8 cellular contexts compared by ENCODE assay signal in the genomic region with DNA sequence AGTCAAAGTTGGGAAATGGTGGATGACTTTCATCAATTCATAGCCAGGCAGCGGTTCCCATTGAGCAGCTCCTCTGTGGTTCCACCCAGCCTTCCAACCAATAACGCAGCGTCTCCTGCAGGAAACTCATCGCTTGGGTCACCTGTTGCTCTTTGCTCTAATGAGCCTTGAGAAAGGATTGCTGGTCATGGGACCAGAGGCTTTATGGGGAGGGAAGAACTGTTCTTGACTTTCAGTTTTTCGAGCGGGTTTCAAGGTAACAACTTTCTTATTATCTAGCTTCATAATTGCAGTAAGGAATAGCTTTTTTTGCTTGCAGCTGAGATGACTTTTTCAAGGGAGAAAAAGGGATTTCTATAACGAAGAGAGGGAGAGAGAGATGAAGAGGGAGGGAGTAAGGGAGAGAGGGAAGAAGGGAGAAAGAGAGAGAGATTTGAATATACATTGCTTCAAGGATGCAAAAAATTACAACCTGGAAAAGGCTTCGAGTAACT. TPM values are rescaled to one million over a fixed set of nuclear protein-coding genes. Genes with fewer than 3 reads are reported as not detected.
A peak's percentile ranks its signal among the peaks of the same experiment; 100 is the strongest.
DNase-seq lines count a peak whose midpoint lies in the region; ATAC-seq and TF ChIP-seq lines count a peak whose summit lies in the region.

No MANE protein-coding gene starts in this region.

- H3K4me3 ChIP-seq in endodermal cell (ENCODE audit: low read length) (peak overlapping the region; percentile 44), muscle layer of duodenum (ENCODE audit: low read depth in 1 of 2, low read length in 2 of 2) (peak overlapping the region; percentile 66 to 68)

- H3K27me3 ChIP-seq in endodermal cell (ENCODE audit: control insufficient read depth, insufficient read depth, low read length, poor library complexity, severe bottlenecking), result peaks cover 17% of the 10 kb centered on the region
- no peaks in the 10 kb centered on the region for H3K27me3 ChIP-seq in muscle layer of duodenum (ENCODE audit: low read depth, low read length)

- no peak overlapping the region for H3K9ac ChIP-seq in endodermal cell (ENCODE audit: extremely low read depth, low read length, poor library complexity, severe bottlenecking)

- WGBS in endodermal cell (ENCODE audit: insufficient coverage in 1 of 2, insufficient read length in 1 of 2), 2 experiments, result 52 to 68% methylated on average over 3 to 8 of the region's 8 CpGs

- no peak overlapping the region for H3K27ac ChIP-seq in endodermal cell (ENCODE audit: low read depth, low read length)
- H3K27ac ChIP-seq in muscle layer of duodenum (ENCODE audit: low read length), result peak overlapping the region; percentile 89

- H3K4me3 Mint-ChIP-seq in endodermal cell, result peak overlapping the region; percentile 58

- H3K27ac Mint-ChIP-seq in endodermal cell, result no peak overlapping the region

- H3K27me3 Mint-ChIP-seq in endodermal cell (ENCODE audit: insufficient read depth), result peaks cover 19% of the 10 kb centered on the region

- H3K4me1 Mint-ChIP-seq in endodermal cell, result peaks cover 12% of the 10 kb centered on the region

- no peaks in the 10 kb centered on the region for H3K9me3 Mint-ChIP-seq in endodermal cell

- no peaks in the 10 kb centered on the region for H3K36me3 Mint-ChIP-seq in endodermal cell (ENCODE audit: low read depth)

- TF ChIP-seq CTCF in endodermal cell (conservative IDR thresholded peaks at IDR 0.05), result no peak

- H3K9me3 ChIP-seq in endodermal cell (ENCODE audit: control insufficient read depth, low read length) (no peaks in the 10 kb centered on the region), muscle layer of duodenum (ENCODE audit: control insufficient read depth in 1 of 2, low read length in 2 of 2) (no peaks in the 10 kb centered on the region)

- H3K4me1 ChIP-seq in endodermal cell (ENCODE audit: control insufficient read depth, insufficient read depth, low read length) (peaks cover 2% of the 10 kb centered on the region), muscle layer of duodenum (ENCODE audit: control insufficient read depth in 1 of 2, insufficient read depth in 2 of 2, low read length in 2 of 2) (no peaks in the 10 kb centered on the region)

- no peaks in the 10 kb centered on the region for H3K36me3 ChIP-seq in endodermal cell (ENCODE audit: control insufficient read depth, insufficient read depth, low read length)
- H3K36me3 ChIP-seq in muscle layer of duodenum (ENCODE audit: control insufficient read depth in 1 of 2, insufficient read depth in 2 of 2, low read length in 2 of 2), result no peaks in the 10 kb centered on the region

- ATAC-seq in HG03439 (IDR thresholded peaks at IDR 0.05; ENCODE audit: unreplicated experiment), result no peak

- DNase-seq in NCI-H146 (lab: John Stamatoyannopoulos, UW) (peak; percentile 0), NCI-H146 treated with DMSO at 0.1 percent for 48 hours (lab: John Stamatoyannopoulos, UW; ENCODE audit: unreplicated experiment) (no peak), M059J (ENCODE audit: low read depth) (peak; percentile 1), endodermal cell (peak; percentile 77), NCI-H1694 treated with DMSO at 0.1 percent for 48 hours (lab: John Stamatoyannopoulos, UW) (no peak), NAMALWA (ENCODE audit: low spot score) (no peak)

RNA-seq across cellular contexts. Expression of gene ENTPD1, which starts 0.4 kb away (rescaled TPM):
- 0.02 TPM in 1 of 2 replicates, not detected in the other for total RNA-seq in M059J (2014; rRNA removed; shearing (Covaris generic))
- 1 to 10 TPM; 3.9 TPM for total RNA-seq in endodermal cell
- polyA plus RNA-seq in endodermal cell (2013, experiment 1 of 2), result 0.89 TPM
- 1.0 TPM for polyA plus RNA-seq in endodermal cell (2013, experiment 2 of 2)

Comparison
In these comparisons a context has a peak if more than half of its experiments do, and no peak if none do; other contexts are left out.
1. DNase-seq: peak in NCI-H146 (single experiment), M059J (single experiment) and endodermal cell (single experiment); none in NCI-H146 treated with DMSO at 0.1 percent for 48 hours (single experiment), NCI-H1694 treated with DMSO at 0.1 percent for 48 hours (single experiment) and NAMALWA (single experiment).